ENCODE assay signal across 23 cellular contexts in genomic region chr2:46656640-46657039, GRCh38. TPM values are rescaled to one million over a fixed set of nuclear protein-coding genes. Genes with fewer than 3 reads are reported as not detected.
DNase-seq lines count a peak whose midpoint lies in the region; ATAC-seq, FAIRE-seq and TF ChIP-seq lines count a peak whose summit lies in the region.
"Had no signal": no experiment of that assay in that cellular context is flagged by ENCODE, and none has a peak within 500 bp of the region (broad histone marks: within the 10 kb centered on the region; RNA-seq: fewer than 3 reads in every experiment).

No MANE protein-coding gene starts in this region.

- H3K27me3 ChIP-seq in right atrium auricular region (no peaks in the 10 kb centered on the region), colonic mucosa (no peaks in the 10 kb centered on the region)
- H3K27me3 ChIP-seq: adrenal gland; BLaER1 treated with 17β-estradiol and CSF1 and Interleukin-3, amounts not matched to agents 10 nM and 100 nM; cardiac muscle cell had no signal

- H3K9ac ChIP-seq in colonic mucosa (ENCODE audit: low read depth in 2 of 2, low read length in 2 of 2) = no peak overlapping the region
- H3K9ac ChIP-seq: BLaER1 treated with 17β-estradiol and CSF1 and Interleukin-3, amounts not matched to agents 10 nM and 100 nM had no signal

- H3K9me3 ChIP-seq in right atrium auricular region (no peaks in the 10 kb centered on the region), colonic mucosa (no peaks in the 10 kb centered on the region), mucosa of descending colon (no peaks in the 10 kb centered on the region)
- H3K9me3 ChIP-seq: adrenal gland; BLaER1 treated with 17β-estradiol and CSF1 and Interleukin-3, amounts not matched to agents 10 nM and 100 nM had no signal

- FAIRE-seq in urothelium cell line (lab: Jason Lieb, UNC) = peak; percentile 27
- FAIRE-seq: D721Med, G401.6, kidney had no signal

- TF ChIP-seq CTCF in right atrium auricular region (IDR thresholded peaks at IDR 0.05) (no peak), colonic mucosa (IDR thresholded peaks at IDR 0.05) (no peak), mucosa of descending colon (IDR thresholded peaks at IDR 0.05) (no peak)

- peak; percentile 10 for ATAC-seq in Right ventricle myocardium inferior
- peak; percentile 26 for ATAC-seq in mucosa of descending colon

- DNase-seq in Right ventricle myocardium inferior (ENCODE audit: missing footprints) (no peak), right atrium auricular region (ENCODE audit: low spot score) (no peak), colonic mucosa (no peak), mucosa of descending colon (no peak), urothelium cell line (ENCODE audit: low spot score) (no peak), DMS 273 (lab: John Stamatoyannopoulos, UW; ENCODE audit: unreplicated experiment) (no peak), SIG-M5 (lab: John Stamatoyannopoulos, UW) (no peak)
- no peak for DNase-seq in activated naive CD4-positive, alpha-beta T cell treated with Interleukin-2 at 50 U/mL for 16 hours
- DNase-seq: activated CD4-positive, alpha-beta memory T cell treated with anti-CD3 and anti-CD28 coated beads, Interleukin-2, amount 10 ng/mL, durations not matched to agents 7 days and 5 days; activated CD4-positive, CD25-positive, alpha-beta regulatory T cell; activated gamma-delta T cell; activated T-cell treated with anti-CD3 and anti-CD28 coated beads for 4 hours; midbrain; NCI-H2029 treated with DMSO at 0.1 percent for 48 hours; posterior cingulate gyrus; stimulated activated CD4-positive, alpha-beta T cell treated with anti-CD3 and anti-CD28 coated beads, Interleukin-2, amount 100 ng/mL, for 48 hours had no signal

- H3K4me3 ChIP-seq in right atrium auricular region (no peak overlapping the region), colonic mucosa (no peak overlapping the region), mucosa of descending colon (no peak overlapping the region)
- H3K4me3 ChIP-seq: adrenal gland; BLaER1 treated with 17β-estradiol and CSF1 and Interleukin-3, amounts not matched to agents 10 nM and 100 nM; cardiac muscle cell; SK-N-MC had no signal

- H3K4me1 ChIP-seq in right atrium auricular region = peaks cover 0 to 16% of the 10 kb centered on the region in 2 donors
- H3K4me1 ChIP-seq in colonic mucosa = no peaks in the 10 kb centered on the region
- H3K4me1 ChIP-seq in mucosa of descending colon (ENCODE audit: low read depth) = peaks cover 4% of the 10 kb centered on the region

- intact Hi-C loops in Right ventricle myocardium inferior (cut with DNase I) = no loop called here
- intact Hi-C loops in colonic mucosa (cut with DNase I) = loop anchor here (2.0 kb wide), 1 partner anchor 120 kb away; no protein-coding TSS in a partner anchor
- intact Hi-C loops in mucosa of descending colon (cut with DNase I, micrococcal nuclease) = loop anchor here in 1 of 2 donors (5.0 kb wide), 1 partner anchor 121 kb away; no protein-coding TSS in a partner anchor

- H3K27ac ChIP-seq in right atrium auricular region (no peak overlapping the region), colonic mucosa (peak overlapping the region; percentile 3)
- H3K27ac ChIP-seq: BLaER1 treated with 17β-estradiol and CSF1 and Interleukin-3, amounts not matched to agents 10 nM and 100 nM; cardiac muscle cell; SK-N-MC had no signal

- no peaks in the 10 kb centered on the region for H3K36me3 ChIP-seq in right atrium auricular region
- no peaks in the 10 kb centered on the region for H3K36me3 ChIP-seq in colonic mucosa
- H3K36me3 ChIP-seq in mucosa of descending colon (ENCODE audit: low read depth) = no peaks in the 10 kb centered on the region
- H3K36me3 ChIP-seq: adrenal gland; BLaER1 treated with 17β-estradiol and CSF1 and Interleukin-3, amounts not matched to agents 10 nM and 100 nM; cardiac muscle cell had no signal

RNA-seq across cellular contexts. Expression of gene CRIPT, which starts 39.6 kb away (rescaled TPM):
- 19.8 TPM for total RNA-seq in Right ventricle myocardium inferior
- 10 to 100 TPM; 18.3 to 19.4 TPM for total RNA-seq in right atrium auricular region
- total RNA-seq in colonic mucosa = 10 to 100 TPM; 10.0 to 13.6 TPM
- total RNA-seq in mucosa of descending colon = 10 to 100 TPM; 12.6 to 17.8 (median 16.1) TPM

RNA-seq across cellular contexts. Expression of gene PIGF, which starts 39.8 kb away (rescaled TPM):
- total RNA-seq in Right ventricle myocardium inferior (10.5 TPM), right atrium auricular region (10 to 100 TPM in 1 of 2 donors, 1 to 10 TPM in 1; 5.3 to 11.6 TPM), colonic mucosa (10 to 100 TPM; 28.1 to 36.0 TPM), mucosa of descending colon (10 to 100 TPM; 17.3 to 29.7 (median 27.6) TPM)

RNA-seq across cellular contexts. Expression of gene SOCS5, which starts 42.5 kb away (rescaled TPM):
- total RNA-seq in Right ventricle myocardium inferior = 18.2 TPM
- total RNA-seq in right atrium auricular region = 10 to 100 TPM; 22.6 to 25.4 TPM
- 10 to 100 TPM in 1 of 2 donors, 1 to 10 TPM in 1; 8.2 to 17.5 TPM for total RNA-seq in colonic mucosa
- total RNA-seq in mucosa of descending colon = 10 to 100 TPM; 13.8 to 29.0 (median 14.6) TPM
